Comparison of ENCODE assay signal across 9 cellular contexts in the genomic region with DNA sequence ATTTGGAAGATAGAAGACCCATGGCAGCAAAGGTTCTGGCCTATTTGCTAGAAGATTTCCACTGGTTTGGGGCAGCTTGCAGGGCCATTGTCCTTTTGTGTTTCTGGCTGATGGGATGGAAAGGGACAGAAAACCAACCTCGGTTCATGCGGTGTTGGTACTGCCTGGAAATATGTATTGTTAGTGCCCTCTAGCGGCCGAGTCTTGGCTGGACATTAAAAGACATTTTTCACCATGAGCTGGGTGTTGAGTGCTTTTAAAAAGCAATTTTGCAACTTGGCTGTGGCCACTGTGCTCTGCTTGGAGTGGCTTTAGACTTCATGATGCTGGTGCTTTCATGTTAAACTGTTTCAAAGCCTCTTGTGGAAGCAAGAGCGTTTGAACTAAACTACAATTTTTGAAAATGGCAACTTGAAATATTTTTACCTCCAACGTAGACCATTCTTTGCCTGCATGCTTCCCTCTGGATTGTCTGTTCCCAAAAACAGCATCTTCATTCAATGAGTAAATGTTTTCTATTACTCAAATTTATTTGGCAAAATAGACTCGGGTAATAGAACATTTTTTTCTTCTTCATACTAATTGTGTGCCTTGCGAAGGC.
DNase-seq lines count a peak whose midpoint lies in the region; ATAC-seq and TF ChIP-seq lines count a peak whose summit lies in the region.
"Had no signal": no experiment of that assay in that cellular context is flagged by ENCODE, and none has a peak within 500 bp of the region (broad histone marks: within the 10 kb centered on the region; RNA-seq: fewer than 3 reads in every experiment).

No MANE protein-coding gene starts in this region.

- no peak overlapping the region for H3K27ac Mint-ChIP-seq in H9
- H3K27ac Mint-ChIP-seq: IgD-negative memory B cell had no signal

- H4K8ac ChIP-seq in H9 (replicated peaks; ENCODE audit: insufficient read length, low read depth, low read length) = no peak overlapping the region

- H3K36me3 Mint-ChIP-seq in H9 (ENCODE audit: insufficient read depth in 1 of 3, low read depth in 3 of 3) = no peaks in the 10 kb centered on the region
- H3K36me3 Mint-ChIP-seq: IgD-negative memory B cell had no signal

- ATAC-seq in GM21529 (IDR thresholded peaks at IDR 0.05; ENCODE audit: unreplicated experiment) = no peak

- WGBS in H9 (ENCODE audit: extremely low coverage, insufficient read length, low lambda C conversion rate) = no CpG with 5 or more reads among the region's 8 CpGs
- whole genome bisulfite sequencing in liver = 31% methylated on average over 8 of the region's 8 CpGs

- no peaks in the 10 kb centered on the region for H3K23me2 ChIP-seq in H9 (ENCODE audit: insufficient read length, low read depth, low read length, poor library complexity, severe bottlenecking)

- H3K36me3 ChIP-seq in colonic mucosa = no peaks in the 10 kb centered on the region
- no peaks in the 10 kb centered on the region for H3K36me3 ChIP-seq in liver (ENCODE audit: control insufficient read depth in 4 of 4, insufficient read depth in 3 of 4, low read depth in 1 of 4, low read length in 3 of 4)

- H3K9me3 ChIP-seq in H9 (ENCODE audit: control insufficient read depth, low read depth, low read length) (no peaks in the 10 kb centered on the region), colonic mucosa (no peaks in the 10 kb centered on the region), liver (ENCODE audit: control insufficient read depth in 4 of 4, low read length in 3 of 4) (no peaks in the 10 kb centered on the region)

- no peak overlapping the region for H3K9ac ChIP-seq in H9 (ENCODE audit: extremely low read depth, insufficient read length, low read length)
- H3K9ac ChIP-seq in colonic mucosa (ENCODE audit: low read depth in 2 of 2, low read length in 2 of 2) = no peak overlapping the region
- no peak overlapping the region for H3K9ac ChIP-seq in liver (ENCODE audit: low read depth in 1 of 2, low read length in 2 of 2)

- no peaks in the 10 kb centered on the region for H3K79me2 ChIP-seq in H9 (ENCODE audit: insufficient read depth, low read length)

- H2AFZ ChIP-seq in H9 (ENCODE audit: low read length) = no peak overlapping the region

- DNase-seq in CD1c-positive myeloid dendritic cell (ENCODE audit: extremely low spot score) (peak; percentile 55), H9 (peak; percentile 87), NCI-H446 treated with DMSO at 0.1 percent for 48 hours (lab: John Stamatoyannopoulos, UW) (peak; percentile 21), colonic mucosa (peak; percentile 61)
- DNase-seq in activated CD4-positive, alpha-beta T cell treated with anti-CD3 and anti-CD28 coated beads for 4 hours = peak; percentile 44 to 49
- DNase-seq in stimulated activated CD4-positive, alpha-beta T cell treated with anti-CD3 and anti-CD28 coated beads, TNF-alpha, amount 100 ng/mL, for 4 hours (ENCODE audit: low read depth in 3 of 3) = peak; percentile 10 to 24 (median 20)

- H4K5ac ChIP-seq in H9 (ENCODE audit: insufficient read length, low read depth, low read length) = no peak overlapping the region

- H3K27ac ChIP-seq in H9 (ENCODE audit: insufficient read length, low read depth, low read length) (no peak overlapping the region), colonic mucosa (no peak overlapping the region), liver (ENCODE audit: low read depth in 1 of 2, low read length in 2 of 2) (no peak overlapping the region)

- no peak overlapping the region for H2BK15ac ChIP-seq in H9 (ENCODE audit: low read depth, low read length)

- no peak overlapping the region for H3K4me3 Mint-ChIP-seq in H9

- H3K56ac ChIP-seq in H9 (ENCODE audit: insufficient read length, low read depth, low read length) = no peak overlapping the region

- H2AK5ac ChIP-seq in H9 (ENCODE audit: insufficient read length, low read length) = no peak overlapping the region

- no peak overlapping the region for H2BK5ac ChIP-seq in H9 (ENCODE audit: insufficient read length, low read length)

- no peaks in the 10 kb centered on the region for H3K79me1 ChIP-seq in H9 (ENCODE audit: insufficient read depth, low read depth, low read length, poor library complexity, severe bottlenecking)

- no peak overlapping the region for H4K91ac ChIP-seq in H9 (ENCODE audit: insufficient read length, low read depth, low read length)

- H2BK20ac ChIP-seq in H9 (ENCODE audit: low read depth, low read length, poor library complexity, severe bottlenecking) = no peak overlapping the region

- H4K20me1 ChIP-seq in H9 (ENCODE audit: control insufficient read depth, insufficient read depth, insufficient read length) = no peaks in the 10 kb centered on the region

- H2BK12ac ChIP-seq in H9 (ENCODE audit: insufficient read length, low read depth, low read length) = no peak overlapping the region

- H3K18ac ChIP-seq in H9 (ENCODE audit: insufficient read length, low read depth, low read length) = no peak overlapping the region

- no peak overlapping the region for H3K4me2 ChIP-seq in H9 (ENCODE audit: insufficient read depth, insufficient read length, low read length)

- TF ChIP-seq CTCF in H9 (conservative IDR thresholded peaks at IDR 0.05) (peak; percentile 84), colonic mucosa (IDR thresholded peaks at IDR 0.05) (peak; percentile 70), liver (IDR thresholded peaks at IDR 0.05; ENCODE audit: low read depth, low read length, missing input control) (peak; percentile 87)

- H3K27me3 ChIP-seq in H9 (ENCODE audit: insufficient read depth, low read length) (no peaks in the 10 kb centered on the region), colonic mucosa (no peaks in the 10 kb centered on the region), liver (ENCODE audit: control insufficient read depth in 4 of 4, insufficient read depth in 4 of 4, low read length in 3 of 4) (peaks cover 0 to 7% (median 3%) of the 10 kb centered on the region in 4 donors)

- peaks cover 44% of the 10 kb centered on the region for H3K27me3 Mint-ChIP-seq in H9 (ENCODE audit: low read depth)
- H3K27me3 Mint-ChIP-seq: IgD-negative memory B cell had no signal

- no peak overlapping the region for H3K23ac ChIP-seq in H9 (ENCODE audit: insufficient read length, low read depth, low read length)

- peaks cover 0 to 3% of the 10 kb centered on the region in 2 experiments; a peak in 1 of 5 replicates for H3K9me3 Mint-ChIP-seq in H9

- no peak overlapping the region for H3K4ac ChIP-seq in H9 (ENCODE audit: low read depth, low read length)

- H3K4me3 ChIP-seq in colonic mucosa (no peak overlapping the region), liver (ENCODE audit: low read depth in 1 of 3, low read length in 3 of 3) (no peak overlapping the region)

- intact Hi-C loops in colonic mucosa (cut with DNase I) = loop anchor here (5.0 kb wide), 1 partner anchor 341 kb away; no protein-coding TSS in a partner anchor

- no peak overlapping the region for H3K14ac ChIP-seq in H9 (ENCODE audit: insufficient read depth, low read length)

- no peaks in the 10 kb centered on the region for H3K4me1 Mint-ChIP-seq in H9

- H3T11ph ChIP-seq in H9 (ENCODE audit: low read length) = no peak overlapping the region

- H2BK120ac ChIP-seq in H9 (ENCODE audit: low read depth, low read length, poor library complexity, severe bottlenecking) = no peak overlapping the region

- H3K4me1 ChIP-seq in H9 (ENCODE audit: insufficient read depth, low read length) (no peaks in the 10 kb centered on the region), colonic mucosa (no peaks in the 10 kb centered on the region), liver (ENCODE audit: control insufficient read depth in 4 of 4, insufficient read depth in 4 of 4, low read length in 3 of 4) (no peaks in the 10 kb centered on the region)

- TF ChIP-seq RAD21 in liver (IDR thresholded peaks at IDR 0.05) = peak; percentile 88 to 91

TF ChIP-seq in liver, 16 proteins besides CTCF, POLR2A, EP300 and RAD21 (continues in another document):
- TF ChIP-seq, protein P1, sequence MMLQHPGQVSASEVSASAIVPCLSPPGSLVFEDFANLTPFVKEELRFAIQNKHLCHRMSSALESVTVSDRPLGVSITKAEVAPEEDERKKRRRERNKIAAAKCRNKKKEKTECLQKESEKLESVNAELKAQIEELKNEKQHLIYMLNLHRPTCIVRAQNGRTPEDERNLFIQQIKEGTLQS (IDR thresholded peaks at IDR 0.05) = no peak
- TF ChIP-seq FOXA1 (IDR thresholded peaks at IDR 0.05) = no peak
- no peak for TF ChIP-seq YY1 (IDR thresholded peaks at IDR 0.05)
- no peak for TF ChIP-seq SP1 (IDR thresholded peaks at IDR 0.05)
- TF ChIP-seq, protein P2, sequence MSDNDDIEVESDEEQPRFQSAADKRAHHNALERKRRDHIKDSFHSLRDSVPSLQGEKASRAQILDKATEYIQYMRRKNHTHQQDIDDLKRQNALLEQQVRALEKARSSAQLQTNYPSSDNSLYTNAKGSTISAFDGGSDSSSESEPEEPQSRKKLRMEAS (IDR thresholded peaks at IDR 0.05) = no peak
- no peak for TF ChIP-seq FOXA2 (IDR thresholded peaks at IDR 0.05)
- no peak for TF ChIP-seq NR2F2 (IDR thresholded peaks at IDR 0.05)
- TF ChIP-seq, protein P3, sequence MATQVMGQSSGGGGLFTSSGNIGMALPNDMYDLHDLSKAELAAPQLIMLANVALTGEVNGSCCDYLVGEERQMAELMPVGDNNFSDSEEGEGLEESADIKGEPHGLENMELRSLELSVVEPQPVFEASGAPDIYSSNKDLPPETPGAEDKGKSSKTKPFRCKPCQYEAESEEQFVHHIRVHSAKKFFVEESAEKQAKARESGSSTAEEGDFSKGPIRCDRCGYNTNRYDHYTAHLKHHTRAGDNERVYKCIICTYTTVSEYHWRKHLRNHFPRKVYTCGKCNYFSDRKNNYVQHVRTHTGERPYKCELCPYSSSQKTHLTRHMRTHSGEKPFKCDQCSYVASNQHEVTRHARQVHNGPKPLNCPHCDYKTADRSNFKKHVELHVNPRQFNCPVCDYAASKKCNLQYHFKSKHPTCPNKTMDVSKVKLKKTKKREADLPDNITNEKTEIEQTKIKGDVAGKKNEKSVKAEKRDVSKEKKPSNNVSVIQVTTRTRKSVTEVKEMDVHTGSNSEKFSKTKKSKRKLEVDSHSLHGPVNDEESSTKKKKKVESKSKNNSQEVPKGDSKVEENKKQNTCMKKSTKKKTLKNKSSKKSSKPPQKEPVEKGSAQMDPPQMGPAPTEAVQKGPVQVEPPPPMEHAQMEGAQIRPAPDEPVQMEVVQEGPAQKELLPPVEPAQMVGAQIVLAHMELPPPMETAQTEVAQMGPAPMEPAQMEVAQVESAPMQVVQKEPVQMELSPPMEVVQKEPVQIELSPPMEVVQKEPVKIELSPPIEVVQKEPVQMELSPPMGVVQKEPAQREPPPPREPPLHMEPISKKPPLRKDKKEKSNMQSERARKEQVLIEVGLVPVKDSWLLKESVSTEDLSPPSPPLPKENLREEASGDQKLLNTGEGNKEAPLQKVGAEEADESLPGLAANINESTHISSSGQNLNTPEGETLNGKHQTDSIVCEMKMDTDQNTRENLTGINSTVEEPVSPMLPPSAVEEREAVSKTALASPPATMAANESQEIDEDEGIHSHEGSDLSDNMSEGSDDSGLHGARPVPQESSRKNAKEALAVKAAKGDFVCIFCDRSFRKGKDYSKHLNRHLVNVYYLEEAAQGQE (IDR thresholded peaks at IDR 0.05) = no peak
- TF ChIP-seq JUND (IDR thresholded peaks at IDR 0.05) = no peak

Comparison
In these comparisons a context has a peak if more than half of its experiments do, and no peak if none do; other contexts are left out.
1. DNase-seq: peak in every context shown above with its lines; median percentile 87 in H9; 61 in colonic mucosa; 55 in CD1c-positive myeloid dendritic cell; 46 in activated CD4-positive, alpha-beta T cell treated with anti-CD3 and anti-CD28 coated beads for 4 hours; 21 in NCI-H446 treated with DMSO at 0.1 percent for 48 hours; 20 in stimulated activated CD4-positive, alpha-beta T cell treated with anti-CD3 and anti-CD28 coated beads, TNF-alpha, amount 100 ng/mL, for 4 hours.